Comparison of ENCODE assay signal across 8 cellular contexts in genomic region chr1:212608209-212608955, GRCh38. TPM values are rescaled to one million over a fixed set of nuclear protein-coding genes. Genes with fewer than 3 reads are reported as not detected.
DNase-seq lines count a peak whose midpoint lies in the region; ATAC-seq lines count a peak whose summit lies in the region.

A gene with protein sequence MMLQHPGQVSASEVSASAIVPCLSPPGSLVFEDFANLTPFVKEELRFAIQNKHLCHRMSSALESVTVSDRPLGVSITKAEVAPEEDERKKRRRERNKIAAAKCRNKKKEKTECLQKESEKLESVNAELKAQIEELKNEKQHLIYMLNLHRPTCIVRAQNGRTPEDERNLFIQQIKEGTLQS (plus strand): TSS chr1:212608761. CDS start chr1:212615022, 6,261 bp downstream.

- H2BK15ac ChIP-seq in mesenchymal stem cell (ENCODE audit: low read depth, poor library complexity, severe bottlenecking): peak within 1 kb of the TSS; percentile 77

- H3K9me3 ChIP-seq in mesenchymal stem cell (ENCODE audit: control insufficient read depth, low read length): peaks cover 4% of the 10 kb centered on the region

- peak within 1 kb of the TSS; percentile 86 for H4K8ac ChIP-seq in mesenchymal stem cell (ENCODE audit: low read length)

- H3K18ac ChIP-seq in mesenchymal stem cell (ENCODE audit: low read depth in 1 of 2, low read length in 2 of 2): peak within 1 kb of the TSS; percentile 85 to 91

- peak within 1 kb of the TSS; percentile 94 to 95 for H3K4me3 Mint-ChIP-seq in effector memory CD8-positive, alpha-beta T cell

- H4K91ac ChIP-seq in mesenchymal stem cell (ENCODE audit: low read length): peak within 1 kb of the TSS; percentile 53

- H2AFZ ChIP-seq in mesenchymal stem cell (ENCODE audit: low read depth, low read length): no peak within 1 kb of the TSS

- H3K4ac ChIP-seq in mesenchymal stem cell (ENCODE audit: low read depth in 1 of 2, low read length in 2 of 2): peak within 1 kb of the TSS in 1 of 2 experiments; percentile 27

- peak within 1 kb of the TSS in 1 of 2 experiments; percentile 88 for H2BK12ac ChIP-seq in mesenchymal stem cell (ENCODE audit: low read length in 2 of 2)

- H3K9me3 Mint-ChIP-seq in effector memory CD8-positive, alpha-beta T cell: no peaks in the 10 kb centered on the region

- H3K14ac ChIP-seq in mesenchymal stem cell (ENCODE audit: low read length in 2 of 2): no peak within 1 kb of the TSS

- peaks cover 22 to 25% of the 10 kb centered on the region in 2 donors for H3K4me1 Mint-ChIP-seq in effector memory CD8-positive, alpha-beta T cell (ENCODE audit: low read depth in 2 of 2)

- DNase-seq in COR-L47 (lab: John Stamatoyannopoulos, UW): peak; percentile 96
- peak; percentile 97 for DNase-seq in HT-29 (ENCODE audit: low spot score)
- DNase-seq in NOMO-1 treated with DMSO at 0.1 percent for 48 hours (lab: John Stamatoyannopoulos, UW; ENCODE audit: unreplicated experiment): peak; percentile 94
- peak; percentile 84 to 86 for DNase-seq in activated CD8-positive, alpha-beta memory T cell treated with anti-CD3 and anti-CD28 coated beads for 4 hours (ENCODE audit: low read depth in 2 of 2)
- DNase-seq in effector memory CD8-positive, alpha-beta T cell: peak; percentile 67 to 77 (median 76)
- DNase-seq in mesenchymal stem cell: peak; percentile 100
- DNase-seq in stimulated activated CD8-positive, alpha-beta memory T cell treated with anti-CD3 and anti-CD28 coated beads, Interleukin-12 subunit alpha, Interleukin-12 subunit beta, amount 100 ng/mL, for 24 hours (ENCODE audit: extremely low read depth): peak; percentile 74

- peaks cover 58 to 65% of the 10 kb centered on the region in 2 donors for H3K27me3 Mint-ChIP-seq in effector memory CD8-positive, alpha-beta T cell

- H3K36me3 ChIP-seq in mesenchymal stem cell (ENCODE audit: control insufficient read depth in 1 of 2, insufficient read depth in 2 of 2, low read depth in 1 of 2, low read length in 2 of 2): no peaks in the 10 kb centered on the region

- H3K4me2 ChIP-seq in mesenchymal stem cell (ENCODE audit: low read length, poor library complexity, severe bottlenecking): peak within 1 kb of the TSS; percentile 99

- H3K79me1 ChIP-seq in mesenchymal stem cell (replicated peaks; ENCODE audit: low read length, poor library complexity, severe bottlenecking): peaks cover 14% of the 10 kb centered on the region

- WGBS in mesenchymal stem cell: under 1% methylated on average over 58 of the region's 65 CpGs

- peak within 1 kb of the TSS; percentile 98 for H3K9ac ChIP-seq in mesenchymal stem cell (ENCODE audit: low read length)

- H3K27me3 ChIP-seq in mesenchymal stem cell (ENCODE audit: control insufficient read depth in 1 of 2, insufficient read depth in 1 of 2, low read length in 2 of 2): peaks cover 42 to 47% of the 10 kb centered on the region in 2 experiments

- H3K23ac ChIP-seq in mesenchymal stem cell (ENCODE audit: low read length in 2 of 2): peak within 1 kb of the TSS in 1 of 2 experiments; percentile 100

- peak within 1 kb of the TSS; percentile 94 to 98 for H3K27ac Mint-ChIP-seq in effector memory CD8-positive, alpha-beta T cell

- H2BK5ac ChIP-seq in mesenchymal stem cell (ENCODE audit: low read depth, low read length, poor library complexity, severe bottlenecking): peak within 1 kb of the TSS; percentile 48

- H3K4me1 ChIP-seq in mesenchymal stem cell (ENCODE audit: control insufficient read depth, insufficient read depth, low read depth, low read length): peaks cover 21% of the 10 kb centered on the region

- H3K4me3 ChIP-seq in mesenchymal stem cell (ENCODE audit: insufficient read depth in 1 of 2, low read depth in 1 of 2, low read length in 2 of 2): peak within 1 kb of the TSS; percentile 71 to 90

- peaks cover 24% of the 10 kb centered on the region for H3K36me3 Mint-ChIP-seq in effector memory CD8-positive, alpha-beta T cell (ENCODE audit: insufficient read depth)

- peak within 1 kb of the TSS; percentile 39 for H3K27ac ChIP-seq in mesenchymal stem cell (ENCODE audit: low read length, poor library complexity, severe bottlenecking)

- peak; percentile 69 for ATAC-seq in GM21360 (IDR thresholded peaks at IDR 0.05; ENCODE audit: unreplicated experiment)
- peak; percentile 75 for ATAC-seq in effector memory CD8-positive, alpha-beta T cell (replicated peaks)

- H2AK5ac ChIP-seq in mesenchymal stem cell (ENCODE audit: low read length, severe bottlenecking): no peak within 1 kb of the TSS

- peak within 1 kb of the TSS; percentile 27 for H2BK120ac ChIP-seq in mesenchymal stem cell (ENCODE audit: low read depth, low read length)

RNA-seq across cellular contexts. Expression of the gene that starts here (rescaled TPM):
- total RNA-seq in HT-29 (2014; rRNA removed; shearing (Covaris generic)): 104 and 105 TPM in 2 replicates
- 11.5 TPM for polyA plus RNA-seq in mesenchymal stem cell (2013, experiment 1 of 2)
- polyA plus RNA-seq in mesenchymal stem cell (2013, experiment 2 of 2): 9.7 TPM

Comparison
In these comparisons a context has a peak if more than half of its experiments do, and no peak if none do; other contexts are left out.
1. Peak in every context shown above with its lines: DNase-seq, ATAC-seq, H3K4me3 ChIP-seq and H3K27ac ChIP-seq.